In genomic region chr1:6358757-6359567, GRCh38 we compare ENCODE assay signal across 9 cellular contexts. TPM values are rescaled to one million over a fixed set of nuclear protein-coding genes. Genes with fewer than 3 reads are reported as not detected.
A peak's percentile ranks its signal among the peaks of the same experiment; 100 is the strongest.
DNase-seq lines count a peak whose midpoint lies in the region; ATAC-seq and TF ChIP-seq lines count a peak whose summit lies in the region.
"Had no signal": no experiment of that assay in that cellular context is flagged by ENCODE, and none has a peak within 500 bp of the region (broad histone marks: within the 10 kb centered on the region; RNA-seq: fewer than 3 reads in every experiment).

No MANE protein-coding gene starts in this region.

- WGBS in esophagus, 2 donors, result 12 to 22% methylated on average over 15 of the region's 15 CpGs
- WGBS in ovary, 3 donors, result 24 to 33% (median 30%) methylated on average over 14 to 15 of the region's 15 CpGs

- H3K27me3 ChIP-seq in esophagus (ENCODE audit: control insufficient read depth in 1 of 2, insufficient read depth in 2 of 2, low read length in 2 of 2) (no peaks in the 10 kb centered on the region), ovary (no peaks in the 10 kb centered on the region)

- no peaks in the 10 kb centered on the region for H3K36me3 ChIP-seq in esophagus (ENCODE audit: control insufficient read depth in 2 of 2, insufficient read depth in 2 of 2, low read length in 1 of 2)
- no peaks in the 10 kb centered on the region for H3K36me3 ChIP-seq in ovary

- H3K27ac ChIP-seq in esophagus (ENCODE audit: low read depth in 2 of 2, low read length in 1 of 2) (peak overlapping the region; percentile 86 to 87), ovary (peak overlapping the region; percentile 35 to 79)
- H3K27ac ChIP-seq: SK-N-MC had no signal

- H3K4me1 ChIP-seq in esophagus (ENCODE audit: control insufficient read depth in 2 of 2, insufficient read depth in 2 of 2, low read length in 1 of 2) (peaks cover 20 to 38% of the 10 kb centered on the region in 2 donors), ovary (ENCODE audit: insufficient read depth) (peaks cover 17% of the 10 kb centered on the region)

- peak; percentile 19 for ATAC-seq in HG02759 (IDR thresholded peaks at IDR 0.05; ENCODE audit: unreplicated experiment)
- ATAC-seq in HG03432 (IDR thresholded peaks at IDR 0.05; ENCODE audit: unreplicated experiment), result no peak
- no peak for ATAC-seq in GM21825 (IDR thresholded peaks at IDR 0.05; ENCODE audit: unreplicated experiment)

- no peak for TF ChIP-seq CTCF in ovary (IDR thresholded peaks at IDR 0.05)

- peak; percentile 15 for TF ChIP-seq POLR2A in ovary (IDR thresholded peaks at IDR 0.05)

- H3K4me3 ChIP-seq in esophagus (ENCODE audit: low read depth in 1 of 2, low read length in 2 of 2) (no peak overlapping the region), ovary (no peak overlapping the region)
- H3K4me3 ChIP-seq: SK-N-MC had no signal

- DNase-seq in GF-D8 (lab: John Stamatoyannopoulos, UW) (peak; percentile 51), ovary (peak; percentile 34 to 69 (median 60)), NK-92 (lab: John Stamatoyannopoulos, UW; ENCODE audit: unreplicated experiment) (no peak)
- DNase-seq in activated CD4-positive, alpha-beta T cell treated with anti-CD3 and anti-CD28 coated beads, Interleukin-2, amount 50 U/mL, for 48 hours, result peak; percentile 44 to 58

- H3K9me3 ChIP-seq in esophagus (ENCODE audit: control insufficient read depth in 2 of 2, insufficient read depth in 1 of 2, low read depth in 1 of 2, low read length in 1 of 2), result no peaks in the 10 kb centered on the region
- no peaks in the 10 kb centered on the region for H3K9me3 ChIP-seq in ovary

- no peak for TF ChIP-seq EP300 in ovary (IDR thresholded peaks at IDR 0.05)

- intact Hi-C loops in ovary (cut with DNase I), result loop anchor here in 1 of 4 donors (5.0 kb wide), 1 partner anchor 33 kb away; the partner anchor contains the start of gene ACOT7

RNA-seq across cellular contexts. Expression of gene ACOT7, which starts 34.6 kb away (rescaled TPM):
- polyA plus RNA-seq in esophagus (10 to 100 TPM; 12.3 to 39.7 TPM), ovary (10 to 100 TPM in 1 of 2 donors, 1 to 10 TPM in 1; 6.4 to 20.7 TPM)
- total RNA-seq in ovary, result 10 to 100 TPM in 4 of 7 donors, 1 to 10 TPM in 3; 8.2 to 16.3 (median 11.3) TPM
